In genomic region chr1:42684139-42684538, GRCh38 we compare ENCODE assay signal across 8 cellular contexts. TPM values are rescaled to one million over a fixed set of nuclear protein-coding genes. Genes with fewer than 3 reads are reported as not detected.
DNase-seq lines count a peak whose midpoint lies in the region; ATAC-seq, FAIRE-seq and TF ChIP-seq lines count a peak whose summit lies in the region.

No MANE protein-coding gene starts in this region.

- H3K36me3 Mint-ChIP-seq in progenitor cell of endocrine pancreas (ENCODE audit: insufficient read depth) = peaks cover 17% of the 10 kb centered on the region

- peak overlapping the region; percentile 95 for H3K27ac Mint-ChIP-seq in progenitor cell of endocrine pancreas

- no peak overlapping the region for H4K8ac ChIP-seq in H1 (ENCODE audit: extremely low read depth, insufficient read depth, low read length)

- TF ChIP-seq RAD21 in H1 (IDR thresholded peaks at IDR 0.05 in 1 of 2, conservative IDR thresholded peaks at IDR 0.05 in 1 of 2; ENCODE audit: low read depth in 2 of 2, low read length in 2 of 2) = no peak

- peaks cover 61 to 83% of the 10 kb centered on the region in 2 experiments for H3K79me2 ChIP-seq in H1 (ENCODE audit: control insufficient read depth in 1 of 2, insufficient read depth in 2 of 2, low read length in 2 of 2)

- peak overlapping the region; percentile 94 for H3K4me3 ChIP-seq in cardiac muscle cell
- H3K4me3 ChIP-seq in H1 (ENCODE audit: extremely low read depth in 1 of 4, insufficient read depth in 2 of 4, low read depth in 3 of 4, low read length in 4 of 4) = peak overlapping the region; percentile 83 to 99 (median 88); a peak in 7 of 8 replicates

- peaks cover 55% of the 10 kb centered on the region for H3K4me1 Mint-ChIP-seq in progenitor cell of endocrine pancreas (ENCODE audit: low read depth)

- no peak overlapping the region for H3K14ac ChIP-seq in H1 (ENCODE audit: insufficient read length)

- H3K9me3 Mint-ChIP-seq in progenitor cell of endocrine pancreas (ENCODE audit: low read depth) = no peaks in the 10 kb centered on the region

- H3K4ac ChIP-seq in H1 (replicated peaks; ENCODE audit: insufficient read length, low read depth, low read length) = no peak overlapping the region

- H2AFZ ChIP-seq in H1 (ENCODE audit: low read length) = no peak overlapping the region

- peaks cover 57% of the 10 kb centered on the region for H3K4me1 ChIP-seq in cardiac muscle cell (ENCODE audit: low read depth)
- H3K4me1 ChIP-seq in H1 (replicated peaks in 1 of 4; ENCODE audit: control insufficient read depth in 3 of 4, insufficient read depth in 4 of 4, low read length in 3 of 4) = peaks cover 2 to 11% (median 4%) of the 10 kb centered on the region in 4 experiments; a peak in 6 of 7 replicates

- FAIRE-seq in H1 (lab: Jason Lieb, UNC) = no peak

- no peak overlapping the region for H4K91ac ChIP-seq in H1 (replicated peaks; ENCODE audit: insufficient read length, low read length)

- TF ChIP-seq EP300 in H1 (IDR thresholded peaks at IDR 0.05; ENCODE audit: borderline replicate concordance in 1 of 2, low read depth in 2 of 2, low read length in 2 of 2) = no peak

- no peak overlapping the region for H2BK120ac ChIP-seq in H1 (replicated peaks; ENCODE audit: low read depth, low read length)

- TF ChIP-seq POLR2A in H1 (IDR thresholded peaks at IDR 0.05; ENCODE audit: control extremely low read depth in 1 of 2, low read depth in 2 of 2, low read length in 2 of 2) = no peak

- peak overlapping the region; percentile 84 to 99 for H3K4me2 ChIP-seq in H1 (ENCODE audit: insufficient read depth in 1 of 2, low read depth in 2 of 2, low read length in 2 of 2)

- peak overlapping the region in 3 of 4 experiments; percentile 8 to 51 (median 9); a peak in 4 of 7 replicates for H3K9ac ChIP-seq in H1 (replicated peaks in 1 of 4; ENCODE audit: extremely low read depth in 1 of 4, low read depth in 3 of 4, low read length in 3 of 4)

- no peak overlapping the region for H2AK5ac ChIP-seq in H1 (ENCODE audit: low read depth, low read length)

- CTCF ChIA-PET in H1 (lab: Charles Lee; ENCODE audit: partially characterized antibody) = interaction anchor here (1.1 to 2.1 kb wide), 4 partner anchors 13 to 280 kb away, joined by 3 to 8 read pairs (median 4); no protein-coding TSS in a partner anchor

- TF ChIP-seq CTCF in cardiac muscle cell (IDR thresholded peaks at IDR 0.05; ENCODE audit: low read depth, low read length) (no peak), H1 (IDR thresholded peaks at IDR 0.05; ENCODE audit: control extremely low read depth in 1 of 3, insufficient read depth in 1 of 3, low read depth in 1 of 3, low read length in 3 of 3) (no peak), progenitor cell of endocrine pancreas (IDR thresholded peaks at IDR 0.05; ENCODE audit: unreplicated experiment) (no peak), GM10266 (IDR thresholded peaks at IDR 0.05; ENCODE audit: control insufficient read depth, insufficient read depth, low read depth, missing control alignments) (no peak)

- H2BK15ac ChIP-seq in H1 (ENCODE audit: low read length) = no peak overlapping the region

- H2BK12ac ChIP-seq in H1 (ENCODE audit: low read depth, low read length) = no peak overlapping the region

- H3K23me2 ChIP-seq in H1 (ENCODE audit: low read depth, low read length) = peaks cover 16% of the 10 kb centered on the region

- ATAC-seq in Right ventricle myocardium inferior (no peak), SK-N-SH treated with all-trans-retinoic acid at 6 μM for 48 hours (peak; percentile 33), HG03025 (IDR thresholded peaks at IDR 0.05; ENCODE audit: low FRiP score, unreplicated experiment) (no peak), HG03469 (IDR thresholded peaks at IDR 0.05; ENCODE audit: unreplicated experiment) (no peak)

- peak; percentile 20 to 30 for DNase-seq in cardiac muscle cell (ENCODE audit: low read depth in 1 of 2, low spot score in 1 of 2)
- DNase-seq in Right ventricle myocardium inferior (ENCODE audit: missing footprints) = no peak
- DNase-seq in H1 (ENCODE audit: low read depth in 1 of 2, low spot score in 2 of 2) = no peak
- DNase-seq in progenitor cell of endocrine pancreas (ENCODE audit: low spot score, unreplicated experiment) = no peak
- DNase-seq in GM10266 (ENCODE audit: extremely low spot score) = no peak

- H3K27me3 Mint-ChIP-seq in progenitor cell of endocrine pancreas = no peaks in the 10 kb centered on the region

- H3K9me3 ChIP-seq in cardiac muscle cell (ENCODE audit: low read depth) (no peaks in the 10 kb centered on the region), H1 (ENCODE audit: insufficient read depth in 2 of 2, low read depth in 1 of 2, low read length in 1 of 2) (no peaks in the 10 kb centered on the region)

- H3K4me3 Mint-ChIP-seq in progenitor cell of endocrine pancreas (ENCODE audit: low read depth) = peak overlapping the region; percentile 91

- no peak overlapping the region for H4K5ac ChIP-seq in H1 (ENCODE audit: insufficient read length, low read depth, low read length)

- 29% methylated on average over 5 of the region's 5 CpGs; no CpG with 5 or more reads in 1 of the 2 experiments for WGBS in H1 (ENCODE audit: extremely low coverage in 1 of 2, insufficient coverage in 1 of 2, insufficient read length in 1 of 2, insufficient replicate concordance in 2 of 2, low coverage in 1 of 2, low lambda C conversion rate in 2 of 2, missing lambda C conversion rate in 1 of 2), 2 experiments

- H3K79me1 ChIP-seq in H1 (ENCODE audit: low read depth, low read length) = no peaks in the 10 kb centered on the region; the same call in 1 of the 2 replicates

- H2BK5ac ChIP-seq in H1 (ENCODE audit: low read depth, low read length) = no peak overlapping the region

- no peak overlapping the region for H3K56ac ChIP-seq in H1 (replicated peaks; ENCODE audit: insufficient read length, low read depth, low read length)

- peaks cover 38 to 48% of the 10 kb centered on the region in 2 experiments for H4K20me1 ChIP-seq in H1 (replicated peaks in 1 of 2; ENCODE audit: control insufficient read depth in 1 of 2, insufficient read depth in 2 of 2, low read length in 2 of 2)

- H2BK20ac ChIP-seq in H1 (ENCODE audit: low read length) = no peak overlapping the region

- no peaks in the 10 kb centered on the region for H3K27me3 ChIP-seq in cardiac muscle cell
- no peaks in the 10 kb centered on the region for H3K27me3 ChIP-seq in H1 (replicated peaks in 1 of 4; ENCODE audit: control insufficient read depth in 3 of 4, extremely low read depth in 1 of 4, insufficient read depth in 3 of 4, low read length in 3 of 4)

- H3K27ac ChIP-seq in cardiac muscle cell (no peak overlapping the region), H1 (ENCODE audit: low read depth, low read length) (no peak overlapping the region)

- intact Hi-C loops in Right ventricle myocardium inferior (cut with DNase I) = no loop called here

- H3K23ac ChIP-seq in H1 (ENCODE audit: insufficient read length) = no peak overlapping the region

- H3K36me3 ChIP-seq in cardiac muscle cell (no peaks in the 10 kb centered on the region), H1 (ENCODE audit: control insufficient read depth in 2 of 4, insufficient read depth in 4 of 4, low read length in 3 of 4) (peaks cover 0 to 42% (median 11%) of the 10 kb centered on the region in 4 experiments; a peak in 6 of 8 replicates)

- POLR2A ChIA-PET in H1 (lab: Charles Lee; ENCODE audit: partially characterized antibody) = interaction anchor here (0.6 to 7.3 kb wide), 14 partner anchors 7 to 197 kb away, joined by 4 to 94 read pairs (median 15); partner anchors contain the start of genes C1orf50, P3H1 and PPIH

- H3K18ac ChIP-seq in H1 (ENCODE audit: extremely low read depth, low read length) = no peak overlapping the region

RNA-seq across cellular contexts. Expression of gene YBX1, which starts 1.9 kb away (rescaled TPM):
- total RNA-seq in cardiac muscle cell = 1,046 and 1,156 TPM in 2 replicates
- 327 and 358 TPM in 2 replicates for polyA plus RNA-seq in cardiac muscle cell
- total RNA-seq in Right ventricle myocardium inferior = 856 TPM
- 1,219 and 1,248 TPM in 2 replicates for total RNA-seq in H1 (2021; fragmentation: NEBNext Ultra II Directional; extraction: Animal tissue kit (Norgen Biotek cat#: 25700))
- polyA plus RNA-seq in H1 (2011; rRNA removed) = 438 and 476 TPM in 2 replicates
- polyA plus RNA-seq in H1 (2011; cell fraction: cytosol; rRNA removed) = 1,002 TPM
- polyA plus RNA-seq in H1 (2011; cell fraction: nucleus; rRNA removed) = 864 TPM
- 1,144 to 1,314 TPM (median 1,258 TPM) in 4 replicates for polyA plus RNA-seq in H1 (2012, experiment 1 of 2)
- 645 TPM for polyA plus RNA-seq in H1 (2012, experiment 2 of 2)
- 1,303 TPM for polyA plus RNA-seq in H1 (2013, experiment 1 of 2)
- polyA plus RNA-seq in H1 (2013, experiment 2 of 2) = 1,245 TPM
- 230 and 291 TPM in 2 replicates for polyA minus RNA-seq in H1 (2011; rRNA and poly(A)+ RNA removed)
- polyA minus RNA-seq in H1 (2011; cell fraction: cytosol; rRNA and poly(A)+ RNA removed) = 523 TPM
- polyA minus RNA-seq in H1 (2011; cell fraction: nucleus; rRNA and poly(A)+ RNA removed) = 554 TPM
- total RNA-seq in progenitor cell of endocrine pancreas = 578 and 588 TPM in 2 replicates

RNA-seq across cellular contexts. Expression of gene PPIH, which starts 25.9 kb away (rescaled TPM):
- total RNA-seq in cardiac muscle cell (41.7 and 59.0 TPM in 2 replicates), Right ventricle myocardium inferior (20.1 TPM), progenitor cell of endocrine pancreas (53.4 and 55.7 TPM in 2 replicates)
- polyA plus RNA-seq in cardiac muscle cell (43.7 and 54.6 TPM in 2 replicates), H1 (2011; rRNA removed) (62.2 and 91.5 TPM in 2 replicates)
- 72.8 and 78.1 TPM in 2 replicates for total RNA-seq in H1 (2021; fragmentation: NEBNext Ultra II Directional; extraction: Animal tissue kit (Norgen Biotek cat#: 25700))
- 89.2 TPM for polyA plus RNA-seq in H1 (2011; cell fraction: cytosol; rRNA removed)
- polyA plus RNA-seq in H1 (2011; cell fraction: nucleus; rRNA removed) = 17.0 TPM
- 78.6 to 85.0 TPM (median 82.7 TPM) in 4 replicates for polyA plus RNA-seq in H1 (2012, experiment 1 of 2)
- 75.1 TPM for polyA plus RNA-seq in H1 (2012, experiment 2 of 2)
- polyA plus RNA-seq in H1 (2013, experiment 1 of 2) = 86.3 TPM
- polyA plus RNA-seq in H1 (2013, experiment 2 of 2) = 89.0 TPM
- polyA minus RNA-seq in H1 (2011; rRNA and poly(A)+ RNA removed) = 17.9 and 26.8 TPM in 2 replicates
- 18.9 TPM for polyA minus RNA-seq in H1 (2011; cell fraction: cytosol; rRNA and poly(A)+ RNA removed)
- polyA minus RNA-seq in H1 (2011; cell fraction: nucleus; rRNA and poly(A)+ RNA removed) = 32.5 TPM

RNA-seq across cellular contexts. Expression of gene CLDN19, which starts 55.9 kb away (rescaled TPM):
- total RNA-seq in cardiac muscle cell = 9.2 and 12.9 TPM in 2 replicates
- 4.3 and 5.6 TPM in 2 replicates for polyA plus RNA-seq in cardiac muscle cell
- total RNA-seq in Right ventricle myocardium inferior = not detected
- total RNA-seq in H1 (2021; fragmentation: NEBNext Ultra II Directional; extraction: Animal tissue kit (Norgen Biotek cat#: 25700)) = 9.7 and 12.1 TPM in 2 replicates
- 17.2 and 27.8 TPM in 2 replicates for polyA plus RNA-seq in H1 (2011; rRNA removed)
- polyA plus RNA-seq in H1 (2011; cell fraction: cytosol; rRNA removed) = 19.5 TPM
- 22.5 TPM for polyA plus RNA-seq in H1 (2011; cell fraction: nucleus; rRNA removed)
- polyA plus RNA-seq in H1 (2012, experiment 1 of 2) = 8.1 to 15.1 TPM (median 13.1 TPM) in 4 replicates
- polyA plus RNA-seq in H1 (2012, experiment 2 of 2) = 11.9 TPM
- 10.3 TPM for polyA plus RNA-seq in H1 (2013, experiment 1 of 2)
- polyA plus RNA-seq in H1 (2013, experiment 2 of 2) = 11.9 TPM
- 11.2 and 12.8 TPM in 2 replicates for polyA minus RNA-seq in H1 (2011; rRNA and poly(A)+ RNA removed)
- 9.9 TPM for polyA minus RNA-seq in H1 (2011; cell fraction: cytosol; rRNA and poly(A)+ RNA removed)
- 10.9 TPM for polyA minus RNA-seq in H1 (2011; cell fraction: nucleus; rRNA and poly(A)+ RNA removed)
- total RNA-seq in progenitor cell of endocrine pancreas = 7.8 and 8.2 TPM in 2 replicates

Comparison
In these comparisons a context has a peak if more than half of its experiments do, and no peak if none do; other contexts are left out.
1. DNase-seq: peak in cardiac muscle cell (2 of 2); none in Right ventricle myocardium inferior (single experiment), H1 (0 of 2), progenitor cell of endocrine pancreas (single experiment) and GM10266 (single experiment).